In the genomic region with DNA sequence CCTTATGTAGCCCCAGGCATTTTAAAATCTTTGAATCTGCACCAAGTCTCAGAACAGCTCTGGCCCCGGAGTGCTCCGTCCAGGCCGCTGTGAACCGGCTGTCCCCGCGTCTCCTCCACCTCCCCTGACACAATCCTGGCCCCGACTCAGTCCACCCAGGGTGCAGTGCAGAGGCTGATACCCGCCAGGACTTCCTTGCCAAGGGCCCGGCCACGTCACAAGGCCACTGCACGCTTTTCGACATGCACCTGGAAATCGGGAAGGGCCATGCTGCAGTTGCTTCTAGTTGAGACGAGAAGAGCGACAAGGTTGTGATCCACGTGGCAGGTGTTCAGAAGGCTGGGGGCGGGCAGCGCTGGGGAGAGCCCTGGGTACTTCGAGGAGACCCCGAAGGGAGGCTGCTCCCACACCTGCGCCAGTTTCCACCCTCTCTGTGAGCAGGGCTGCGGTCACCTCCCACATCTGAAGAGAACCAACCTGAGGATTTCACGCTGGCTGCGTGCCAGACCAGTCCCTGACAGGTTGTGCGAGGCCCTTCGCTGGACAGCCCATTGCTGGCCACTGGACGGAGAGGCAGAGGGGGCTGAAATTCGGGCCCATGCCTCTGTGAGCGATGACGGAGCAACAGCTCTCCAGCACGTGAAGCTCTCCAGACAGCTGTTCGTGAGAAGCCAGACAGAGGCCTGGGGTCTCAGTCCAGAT, we compare ENCODE assay signal across 21 cellular contexts. TPM values are rescaled to one million over a fixed set of nuclear protein-coding genes. Genes with fewer than 3 reads are reported as not detected.
DNase-seq lines count a peak whose midpoint lies in the region; ATAC-seq and TF ChIP-seq lines count a peak whose summit lies in the region.
"Had no signal": no experiment of that assay in that cellular context is flagged by ENCODE, and none has a peak within 500 bp of the region (broad histone marks: within the 10 kb centered on the region; RNA-seq: fewer than 3 reads in every experiment).

No MANE protein-coding gene starts in this region.

- WGBS in gastroesophageal sphincter (ENCODE audit: low coverage in 1 of 2), 2 donors: 30 to 70% methylated on average over 2 to 4 of the region's 32 CpGs
- 55 to 57% (median 56%) methylated on average over 32 of the region's 32 CpGs for WGBS in psoas muscle, 3 donors

- no peak for TF ChIP-seq EP300 in gastroesophageal sphincter (IDR thresholded peaks at IDR 0.05)

- TF ChIP-seq CTCF in OCI-LY3 (IDR thresholded peaks at IDR 0.05; ENCODE audit: low read depth, low read length) (no peak), gastroesophageal sphincter (IDR thresholded peaks at IDR 0.05) (no peak), psoas muscle (IDR thresholded peaks at IDR 0.05) (no peak)

- H3K4me3 ChIP-seq in OCI-LY3 (ENCODE audit: low read length): no peak overlapping the region
- H3K4me3 ChIP-seq in gastroesophageal sphincter: no peak overlapping the region
- H3K4me3 ChIP-seq in psoas muscle: no peak overlapping the region
- H3K4me3 ChIP-seq: stomach, transverse colon had no signal

- peak in 1 of 2 donors; percentile 22 for DNase-seq in psoas muscle
- DNase-seq: activated CD4-positive, alpha-beta T cell treated with anti-CD3 and anti-CD28 coated beads for 4 hours; activated CD8-positive, alpha-beta memory T cell treated with anti-CD3 and anti-CD28 coated beads, Interleukin-2, amount 10 ng/mL, durations not matched to agents 7 days and 5 days; DMS53; endodermal cell; GF-D8; KG1; NCI-H187; NCI-H748 treated with DMSO at 0.1 percent for 48 hours; SHP77 treated with DMSO at 0.1 percent for 48 hours; stimulated activated CD4-positive, alpha-beta T cell treated with anti-CD3 and anti-CD28 coated beads, Interleukin-4, amount 100 ng/mL, for 4 hours; stomach; T-helper 1 cell; transverse colon had no signal

- H3K27ac ChIP-seq in OCI-LY3 (ENCODE audit: low read length) (no peak overlapping the region), gastroesophageal sphincter (peak overlapping the region in 3 of 4 donors; percentile 46 to 69 (median 64)), psoas muscle (no peak overlapping the region)

- no peak overlapping the region for H3K4me2 ChIP-seq in OCI-LY3 (ENCODE audit: low read length)

- no peak overlapping the region for H3K9ac ChIP-seq in OCI-LY3 (ENCODE audit: low read length)

- no peaks in the 10 kb centered on the region for H3K9me3 ChIP-seq in OCI-LY3 (ENCODE audit: insufficient read depth, low read length)
- no peaks in the 10 kb centered on the region for H3K9me3 ChIP-seq in gastroesophageal sphincter
- H3K9me3 ChIP-seq in psoas muscle: no peaks in the 10 kb centered on the region
- H3K9me3 ChIP-seq: stomach, transverse colon had no signal

- no peaks in the 10 kb centered on the region for H4K20me1 ChIP-seq in OCI-LY3 (ENCODE audit: insufficient read depth, low read length)

- H3K4me1 ChIP-seq in OCI-LY3 (ENCODE audit: low read length) (peaks cover 26% of the 10 kb centered on the region), gastroesophageal sphincter (peaks cover 0 to 49% (median 22%) of the 10 kb centered on the region in 3 donors), psoas muscle (peaks cover 9% of the 10 kb centered on the region)

- H3K36me3 ChIP-seq in OCI-LY3 (replicated peaks; ENCODE audit: low read depth, low read length): no peaks in the 10 kb centered on the region
- peaks cover 0 to 19% of the 10 kb centered on the region in 2 donors for H3K36me3 ChIP-seq in gastroesophageal sphincter
- no peaks in the 10 kb centered on the region for H3K36me3 ChIP-seq in psoas muscle (ENCODE audit: insufficient read depth in 1 of 2, low read depth in 1 of 2)
- H3K36me3 ChIP-seq: transverse colon had no signal

- H2AFZ ChIP-seq in OCI-LY3 (ENCODE audit: low read depth, low read length): peak overlapping the region; percentile 98; the same call in 1 of the 2 replicates

- ATAC-seq in gastroesophageal sphincter (peak; percentile 22), psoas muscle (peak; percentile 13 to 34 (median 20)), HG03139 (IDR thresholded peaks at IDR 0.05; ENCODE audit: unreplicated experiment) (no peak), HG02970 (IDR thresholded peaks at IDR 0.05; ENCODE audit: low FRiP score, unreplicated experiment) (no peak)
- ATAC-seq: activated CD8-positive, alpha-beta memory T cell treated with anti-CD3 and anti-CD28 coated beads, Interleukin-2, amount 10 ng/mL, durations not matched to agents 7 days and 5 days had no signal

- intact Hi-C loops in psoas muscle (cut with DNase I): loop anchor here in 1 of 2 donors (5.0 kb wide), 1 partner anchor 35 kb away; the partner anchor contains the start of gene MRPL20

- H3K79me2 ChIP-seq in OCI-LY3 (ENCODE audit: low read length): no peaks in the 10 kb centered on the region

- H3K27me3 ChIP-seq in OCI-LY3 (ENCODE audit: low read depth, low read length): no peaks in the 10 kb centered on the region
- no peaks in the 10 kb centered on the region for H3K27me3 ChIP-seq in gastroesophageal sphincter
- H3K27me3 ChIP-seq in psoas muscle (ENCODE audit: insufficient read depth in 3 of 3, low read length in 2 of 3): peaks cover 0 to under 1% (median 0%) of the 10 kb centered on the region in 3 donors
- H3K27me3 ChIP-seq: stomach, transverse colon had no signal

- TF ChIP-seq POLR2A in gastroesophageal sphincter (IDR thresholded peaks at IDR 0.05): no peak

RNA-seq across cellular contexts. Expression of gene VWA1, which starts 6.7 kb away (rescaled TPM):
- total RNA-seq in gastroesophageal sphincter (100 to 1,000 TPM in 2 of 4 donors, 10 to 100 TPM in 2; 59.8 to 137 (median 96.4) TPM), psoas muscle (10 to 100 TPM in 3 of 4 donors, 1 to 10 TPM in 1; 4.5 to 25.3 (median 13.8) TPM)
- 1 to 10 TPM; 1.4 to 7.8 (median 4.1) TPM for polyA plus RNA-seq in psoas muscle

RNA-seq across cellular contexts. Expression of gene ATAD3C, which starts 7.3 kb away (rescaled TPM):
- total RNA-seq in gastroesophageal sphincter (1 to 10 TPM in 1 of 4 donors, under 1 TPM in 2, not detected in 1; 0.47 to 1.1 (median 0.94) TPM), psoas muscle (under 1 TPM; 0.47 to 0.99 (median 0.61) TPM)
- polyA plus RNA-seq in psoas muscle: under 1 TPM; 0.12 to 0.61 (median 0.13) TPM
- polyA plus RNA-seq: neural cell had no signal

RNA-seq across cellular contexts. Expression of gene ANKRD65, which starts 21.1 kb away (rescaled TPM):
- 10 to 100 TPM in 2 of 4 donors, 1 to 10 TPM in 2; 8.7 to 16.9 (median 10.3) TPM for total RNA-seq in gastroesophageal sphincter
- 1 to 10 TPM in 3 of 4 donors, under 1 TPM in 1; 0.77 to 5.4 (median 3.0) TPM for total RNA-seq in psoas muscle
- 1 to 10 TPM; 1.1 to 2.9 (median 1.6) TPM for polyA plus RNA-seq in psoas muscle
- total RNA-seq: activated CD8-positive, alpha-beta memory T cell treated with anti-CD3 and anti-CD28 coated beads, Interleukin-2, amount 10 ng/mL, durations not matched to agents 7 days and 5 days; activated T-helper 17 cell treated with anti-CD3 and anti-CD28 coated beads, Interleukin-2, amount 50 U/mL, for 72 hours; mononuclear cell had no signal
- polyA plus RNA-seq: neural cell had no signal

RNA-seq across cellular contexts. Expression of gene ATAD3B, which starts 29.3 kb away (rescaled TPM):
- total RNA-seq in gastroesophageal sphincter (10 to 100 TPM in 2 of 4 donors, 1 to 10 TPM in 2; 4.1 to 17.9 (median 12.1) TPM), psoas muscle (10 to 100 TPM in 1 of 4 donors, 1 to 10 TPM in 3; 4.6 to 11.8 (median 9.0) TPM)
- 10 to 100 TPM in 2 of 3 donors, 1 to 10 TPM in 1; 9.6 to 19.4 (median 12.3) TPM for polyA plus RNA-seq in psoas muscle

RNA-seq across cellular contexts. Expression of gene MRPL20, which starts 35.1 kb away (rescaled TPM):
- 100 to 1,000 TPM; 121 to 215 (median 159) TPM for total RNA-seq in gastroesophageal sphincter
- total RNA-seq in psoas muscle: 100 to 1,000 TPM; 114 to 159 (median 143) TPM
- polyA plus RNA-seq in psoas muscle: 100 to 1,000 TPM; 211 to 308 (median 255) TPM

Comparison
In these comparisons a context has a peak if more than half of its experiments do, and no peak if none do; other contexts are left out.
1. H3K27ac ChIP-seq: peak in gastroesophageal sphincter (3 of 4); none in OCI-LY3 (single experiment) and psoas muscle (single experiment).
2. ATAC-seq: peak in gastroesophageal sphincter (single experiment) and psoas muscle (4 of 4); none in HG03139 (single experiment) and HG02970 (single experiment).